In genomic region chr15:64847876-64848716, GRCh38 we compare ENCODE assay signal across 16 cellular contexts. TPM values are rescaled to one million over a fixed set of nuclear protein-coding genes. Genes with fewer than 3 reads are reported as not detected.
DNase-seq lines count a peak whose midpoint lies in the region; ATAC-seq and TF ChIP-seq lines count a peak whose summit lies in the region.
"Had no signal": no experiment of that assay in that cellular context is flagged by ENCODE, and none has a peak within 500 bp of the region (broad histone marks: within the 10 kb centered on the region; RNA-seq: fewer than 3 reads in every experiment).

No MANE protein-coding gene starts in this region.

- H3K9me2 ChIP-seq in PC-9 (ENCODE audit: insufficient read depth) = no peaks in the 10 kb centered on the region

- H4K20me1 ChIP-seq in PC-9 (ENCODE audit: insufficient read depth) = no peaks in the 10 kb centered on the region

- H3K9me3 ChIP-seq in transverse colon = no peaks in the 10 kb centered on the region
- no peaks in the 10 kb centered on the region for H3K9me3 ChIP-seq in PC-9 (ENCODE audit: insufficient read depth, low read depth)

- POLR2A ChIA-PET in PC-9 (lab: Charles Lee; ENCODE audit: unreplicated experiment) = no interaction called here

- TF ChIP-seq POLR2A in transverse colon (IDR thresholded peaks at IDR 0.05) = no peak

- CTCF ChIA-PET in PC-9 (lab: Charles Lee) = no interaction called here

- no TSS peak for BruUV-seq in PC-9 (replicated peaks; lab: Mats Ljungman, UMichigan)

- H3K27ac Mint-ChIP-seq in activated naive CD4-positive, alpha-beta T cell treated with anti-CD3 and anti-CD28 coated beads, Interleukin-2, amount 50 U/mL, for 72 hours = peak overlapping the region; percentile 6 to 61
- H3K27ac Mint-ChIP-seq in activated T-helper 2 cell treated with anti-CD3 and anti-CD28 coated beads, Interferon-gamma antibody, Interleukin-2, Interleukin-4, amounts not matched to agents 10 μg/mL and 5 μg/mL and 100 μg/mL, durations not matched to agents 14 hours and 24 hours and 36 hours = peak overlapping the region; percentile 4
- peak overlapping the region in 4 of 6 donors; percentile 2 to 64 (median 22) for H3K27ac Mint-ChIP-seq in naive B cell

- H3K4me1 Mint-ChIP-seq in activated T-helper 2 cell treated with anti-CD3 and anti-CD28 coated beads, Interferon-gamma antibody, Interleukin-2, Interleukin-4, amounts not matched to agents 10 μg/mL and 5 μg/mL and 100 μg/mL, durations not matched to agents 14 hours and 24 hours and 36 hours (ENCODE audit: low read depth) = peaks cover 33% of the 10 kb centered on the region
- peaks cover 58 to 79% (median 72%) of the 10 kb centered on the region in 3 donors for H3K4me1 Mint-ChIP-seq in naive B cell

- H3K27me3 ChIP-seq in transverse colon (no peaks in the 10 kb centered on the region), PC-9 (ENCODE audit: insufficient read depth, low read depth) (no peaks in the 10 kb centered on the region)
- H3K27me3 ChIP-seq: cardiac muscle cell had no signal

- no peak for TF ChIP-seq CTCF in transverse colon (IDR thresholded peaks at IDR 0.05)
- no peak for TF ChIP-seq CTCF in PC-9 (conservative IDR thresholded peaks at IDR 0.05)

- no peaks in the 10 kb centered on the region for H3F3A ChIP-seq in PC-9 (ENCODE audit: insufficient read depth, low read depth)

- H3K4me2 ChIP-seq in PC-9 = no peak overlapping the region

- no peak overlapping the region for H2AFZ ChIP-seq in PC-9

- no peaks in the 10 kb centered on the region for H3K36me3 ChIP-seq in transverse colon
- H3K36me3 ChIP-seq in PC-9 (ENCODE audit: low read depth) = no peaks in the 10 kb centered on the region
- H3K36me3 ChIP-seq: cardiac muscle cell had no signal

- no peaks in the 10 kb centered on the region for H3K9me3 Mint-ChIP-seq in activated naive CD4-positive, alpha-beta T cell treated with anti-CD3 and anti-CD28 coated beads, Interleukin-2, amount 50 U/mL, for 72 hours
- H3K9me3 Mint-ChIP-seq in activated T-helper 2 cell treated with anti-CD3 and anti-CD28 coated beads, Interferon-gamma antibody, Interleukin-2, Interleukin-4, amounts not matched to agents 10 μg/mL and 5 μg/mL and 100 μg/mL, durations not matched to agents 14 hours and 24 hours and 36 hours = no peaks in the 10 kb centered on the region
- no peaks in the 10 kb centered on the region for H3K9me3 Mint-ChIP-seq in naive B cell
- H3K9me3 Mint-ChIP-seq: activated CD4-positive, alpha-beta T cell treated with anti-CD3 and anti-CD28 coated beads, Interleukin-2, amount 10 ng/mL, durations not matched to agents 7 days and 5 days had no signal

- no peak for DNase-seq in activated naive CD4-positive, alpha-beta T cell treated with anti-CD3 and anti-CD28 coated beads, Interleukin-2, amount 50 U/mL, for 72 hours (ENCODE audit: low spot score in 2 of 2)
- DNase-seq in activated naive CD4-positive, alpha-beta T cell treated with anti-CD3 and anti-CD28 coated beads, Interleukin-2, amount 50 U/mL, for 16 hours = no peak
- DNase-seq in activated T-helper 2 cell treated with anti-CD3 and anti-CD28 coated beads, Interferon-gamma antibody, Interleukin-2, Interleukin-4, amounts not matched to agents 10 μg/mL and 5 μg/mL and 100 μg/mL, durations not matched to agents 14 hours and 24 hours and 36 hours (ENCODE audit: low spot score) = no peak
- no peak for DNase-seq in naive B cell
- DNase-seq in transverse colon = no peak
- no peak for DNase-seq in NK-92 (lab: John Stamatoyannopoulos, UW; ENCODE audit: unreplicated experiment)
- no peak for DNase-seq in PC-9
- DNase-seq: activated CD4-positive, alpha-beta T cell treated with anti-CD3 and anti-CD28 coated beads, Interleukin-2, amount 10 ng/mL, durations not matched to agents 7 days and 5 days; activated gamma-delta T cell treated with Interleukin-2 at 50 U/mL for 16 hours; DND-41; left colon; NCI-H187 treated with DMSO at 0.1 percent for 48 hours; T-helper 2 cell; trophoblast cell had no signal

- ATAC-seq in activated naive CD4-positive, alpha-beta T cell treated with anti-CD3 and anti-CD28 coated beads, Interleukin-2, amount 50 U/mL, for 72 hours = no peak
- ATAC-seq in naive B cell (ENCODE audit: low read depth in 2 of 2) = no peak
- ATAC-seq in GM21723 (IDR thresholded peaks at IDR 0.05; ENCODE audit: unreplicated experiment) = no peak
- ATAC-seq: left colon had no signal

- H3K4me3 ChIP-seq in transverse colon (no peak overlapping the region), PC-9 (no peak overlapping the region)
- H3K4me3 ChIP-seq: cardiac muscle cell had no signal

- H3K4me1 ChIP-seq in transverse colon = peaks cover 18 to 71% (median 44%) of the 10 kb centered on the region in 4 donors
- H3K4me1 ChIP-seq in PC-9 (replicated peaks; ENCODE audit: insufficient read depth) = no peaks in the 10 kb centered on the region; the same call in 1 of the 2 replicates

- H3K27ac ChIP-seq in transverse colon (peak overlapping the region in 3 of 4 donors; percentile 14 to 96 (median 94)), PC-9 (no peak overlapping the region)
- H3K27ac ChIP-seq: cardiac muscle cell had no signal

- intact Hi-C loops in activated T-helper 2 cell treated with anti-CD3 and anti-CD28 coated beads, Interferon-gamma antibody, Interleukin-2, Interleukin-4, amounts not matched to agents 10 μg/mL and 5 μg/mL and 100 μg/mL, durations not matched to agents 14 hours and 24 hours and 36 hours (cut with micrococcal nuclease) = no loop called here
- intact Hi-C loops in transverse colon (cut with DNase I; ENCODE audit: low total_unique reads) = no loop called here
- intact Hi-C loops in PC-9 (cut with micrococcal nuclease; ENCODE audit: unreplicated experiment) = no loop called here

- H3K36me3 Mint-ChIP-seq in activated naive CD4-positive, alpha-beta T cell treated with anti-CD3 and anti-CD28 coated beads, Interleukin-2, amount 50 U/mL, for 72 hours = peaks cover 10 to 12% of the 10 kb centered on the region in 2 donors
- H3K36me3 Mint-ChIP-seq in activated T-helper 2 cell treated with anti-CD3 and anti-CD28 coated beads, Interferon-gamma antibody, Interleukin-2, Interleukin-4, amounts not matched to agents 10 μg/mL and 5 μg/mL and 100 μg/mL, durations not matched to agents 14 hours and 24 hours and 36 hours (ENCODE audit: low read depth) = peaks cover 42% of the 10 kb centered on the region
- H3K36me3 Mint-ChIP-seq in naive B cell = peaks cover 15 to 26% of the 10 kb centered on the region in 2 donors

- 72 to 88% methylated on average over 4 to 8 of the region's 8 CpGs for WGBS in transverse colon (ENCODE audit: low coverage in 1 of 2), 2 donors

- H3K27me3 Mint-ChIP-seq in activated T-helper 2 cell treated with anti-CD3 and anti-CD28 coated beads, Interferon-gamma antibody, Interleukin-2, Interleukin-4, amounts not matched to agents 10 μg/mL and 5 μg/mL and 100 μg/mL, durations not matched to agents 14 hours and 24 hours and 36 hours (ENCODE audit: low read depth) = no peaks in the 10 kb centered on the region
- H3K27me3 Mint-ChIP-seq in naive B cell = no peaks in the 10 kb centered on the region
- H3K27me3 Mint-ChIP-seq: activated CD4-positive, alpha-beta T cell treated with anti-CD3 and anti-CD28 coated beads, Interleukin-2, amount 10 ng/mL, durations not matched to agents 7 days and 5 days had no signal

- no peak overlapping the region for H3K4me3 Mint-ChIP-seq in activated T-helper 2 cell treated with anti-CD3 and anti-CD28 coated beads, Interferon-gamma antibody, Interleukin-2, Interleukin-4, amounts not matched to agents 10 μg/mL and 5 μg/mL and 100 μg/mL, durations not matched to agents 14 hours and 24 hours and 36 hours (ENCODE audit: low read depth)
- peak overlapping the region in 3 of 8 donors; percentile 3 to 57 (median 37) for H3K4me3 Mint-ChIP-seq in naive B cell
- H3K4me3 Mint-ChIP-seq: activated CD4-positive, alpha-beta T cell treated with anti-CD3 and anti-CD28 coated beads, Interleukin-2, amount 10 ng/mL, durations not matched to agents 7 days and 5 days had no signal

- in situ Hi-C loops in transverse colon (cut with MboI; ENCODE audit: low pct_ligation_motif_present in 1 of 4, low pct_unique_long_range_greater_than_20kb in 1 of 4, low sequenced_read_pairs in 3 of 4) = loop anchor here in 1 of 4 donors (10.0 kb wide), 1 partner anchor 47 kb away; no protein-coding TSS in a partner anchor

- H3K79me2 ChIP-seq in PC-9 (ENCODE audit: low read depth) = no peaks in the 10 kb centered on the region

- TF ChIP-seq EP300 in transverse colon (IDR thresholded peaks at IDR 0.05; ENCODE audit: low read depth) = no peak

RNA-seq across cellular contexts. Expression of gene PLEKHO2, which starts 6.4 kb away (rescaled TPM):
- total RNA-seq in activated naive CD4-positive, alpha-beta T cell treated with anti-CD3 and anti-CD28 coated beads, Interleukin-2, amount 50 U/mL, for 72 hours = 10 to 100 TPM; 13.7 to 16.1 TPM
- 15.3 and 17.0 TPM in 2 replicates for total RNA-seq in activated T-helper 2 cell treated with anti-CD3 and anti-CD28 coated beads, Interferon-gamma antibody, Interleukin-2, Interleukin-4, amounts not matched to agents 10 μg/mL and 5 μg/mL and 100 μg/mL, durations not matched to agents 14 hours and 24 hours and 36 hours
- 10 to 100 TPM in 5 of 6 donors, 1 to 10 TPM in 1; 9.7 to 20.7 (median 14.4) TPM for polyA plus RNA-seq in naive B cell (ENCODE audit: low read depth in 6 of 6)
- total RNA-seq in transverse colon (10 to 100 TPM in 2 of 4 donors, 1 to 10 TPM in 2; 4.6 to 12.3 (median 9.8) TPM), PC-9 (2021) (7.5 and 7.9 TPM in 2 replicates)

RNA-seq across cellular contexts. Expression of gene PIF1, which starts 22.6 kb away (rescaled TPM):
- total RNA-seq in activated naive CD4-positive, alpha-beta T cell treated with anti-CD3 and anti-CD28 coated beads, Interleukin-2, amount 50 U/mL, for 72 hours = 10 to 100 TPM; 47.5 to 56.0 TPM
- 28.1 and 29.2 TPM in 2 replicates for total RNA-seq in activated T-helper 2 cell treated with anti-CD3 and anti-CD28 coated beads, Interferon-gamma antibody, Interleukin-2, Interleukin-4, amounts not matched to agents 10 μg/mL and 5 μg/mL and 100 μg/mL, durations not matched to agents 14 hours and 24 hours and 36 hours
- polyA plus RNA-seq in naive B cell (ENCODE audit: low read depth in 6 of 6) = under 1 TPM in 3 of 6 donors, not detected in 3; 0.24 to 0.62 (median 0.45) TPM
- total RNA-seq in transverse colon (10 to 100 TPM in 1 of 4 donors, 1 to 10 TPM in 3; 1.1 to 49.8 (median 2.3) TPM), PC-9 (2021) (54.8 and 67.6 TPM in 2 replicates)
